Comparison of ENCODE assay signal across 18 cellular contexts in the genomic region with DNA sequence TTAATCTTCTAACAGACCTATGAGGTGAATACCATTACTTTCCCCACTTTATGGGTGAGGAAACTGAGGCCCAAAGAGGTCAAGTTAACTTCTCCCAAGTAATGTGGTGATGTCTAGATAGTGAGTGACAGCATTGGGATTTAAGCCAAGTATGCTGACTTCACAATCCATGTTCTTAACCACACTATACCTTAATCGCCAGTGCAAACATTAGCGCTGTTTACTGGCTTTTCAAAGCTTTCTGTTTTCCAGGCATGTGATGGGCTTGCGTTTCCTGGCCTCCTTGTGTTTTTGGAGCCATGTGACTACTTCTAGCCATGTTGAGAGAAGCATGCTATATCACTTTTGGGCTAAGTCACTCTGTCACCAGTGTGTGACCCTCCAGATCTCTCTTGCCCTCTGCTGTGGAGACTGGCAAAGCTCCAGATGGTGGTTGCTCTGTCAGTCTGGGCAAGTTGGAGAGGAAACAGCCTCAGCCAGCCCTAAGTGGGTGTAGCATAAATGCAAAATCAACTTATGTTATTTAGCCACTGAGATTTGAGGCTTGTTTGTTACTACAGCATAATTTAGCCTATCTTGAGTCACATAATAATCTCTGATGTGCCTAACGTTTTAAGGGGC.
A peak's percentile ranks its signal among the peaks of the same experiment; 100 is the strongest.
DNase-seq lines count a peak whose midpoint lies in the region; ATAC-seq, FAIRE-seq and TF ChIP-seq lines count a peak whose summit lies in the region.
"Had no signal": no experiment of that assay in that cellular context is flagged by ENCODE, and none has a peak within 500 bp of the region (broad histone marks: within the 10 kb centered on the region; RNA-seq: fewer than 3 reads in every experiment).

No MANE protein-coding gene starts in this region.

- H3K4me3 ChIP-seq in pancreas: no peak overlapping the region
- H3K4me3 ChIP-seq: GM12878, heart left ventricle, neural progenitor cell, spleen had no signal

- WGBS in pancreas, 2 donors: 38 to 40% methylated on average over 4 of the region's 4 CpGs

- no peaks in the 10 kb centered on the region for H3K27me3 ChIP-seq in pancreas
- H3K27me3 ChIP-seq: heart left ventricle, neural progenitor cell, spleen had no signal

- DNase-seq in NCI-H2107 treated with DMSO at 0.1 percent for 48 hours (lab: John Stamatoyannopoulos, UW; ENCODE audit: unreplicated experiment): peak; percentile 64
- DNase-seq in NCI-H2107 (lab: John Stamatoyannopoulos, UW): no peak
- peak; percentile 21 for DNase-seq in NCI-H1092 (lab: John Stamatoyannopoulos, UW)
- peak; percentile 29 to 30 for DNase-seq in SHP77 (lab: John Stamatoyannopoulos, UW)
- DNase-seq in pancreas: peak in 2 of 6 donors; percentile 10 to 18
- DNase-seq in NK-92 (lab: John Stamatoyannopoulos, UW; ENCODE audit: unreplicated experiment): no peak
- no peak for DNase-seq in AG08396 (ENCODE audit: low spot score)
- DNase-seq: activated CD4-positive, alpha-beta T cell treated with anti-CD3 and anti-CD28 coated beads for 1 hour; activated T-cell treated with anti-CD3 and anti-CD28 coated beads, Interleukin-2, amount 50 U/mL, for 4 hours; left colon; NCI-H446; spleen had no signal

- no peaks in the 10 kb centered on the region for H3K9me3 ChIP-seq in pancreas
- H3K9me3 ChIP-seq: heart left ventricle, spleen had no signal

- peaks cover 0 to 4% (median 0%) of the 10 kb centered on the region in 3 donors for H3K4me1 ChIP-seq in pancreas
- H3K4me1 ChIP-seq: spleen had no signal

- no peak for TF ChIP-seq CTCF in pancreas (IDR thresholded peaks at IDR 0.05)

- ATAC-seq in pancreas (peak; percentile 63 to 72 (median 66)), GM18907 (IDR thresholded peaks at IDR 0.05; ENCODE audit: unreplicated experiment) (no peak)
- ATAC-seq: activated T-cell treated with anti-CD3 and anti-CD28 coated beads, Interleukin-2, amount 50 U/mL, for 4 hours; GM12878; left colon had no signal

- no peaks in the 10 kb centered on the region for H3K36me3 ChIP-seq in pancreas
- H3K36me3 ChIP-seq: heart left ventricle, neural progenitor cell, spleen had no signal

- intact Hi-C loops in pancreas (cut with DNase I): no loop called here

- no peak for FAIRE-seq in pancreas (lab: Jason Lieb, UNC)
- FAIRE-seq: D721Med, endometrium, GM12878 had no signal

- no peak overlapping the region for H3K27ac ChIP-seq in pancreas
- H3K27ac ChIP-seq: heart left ventricle, neural progenitor cell, spleen had no signal

Comparison
In these comparisons a context has a peak if more than half of its experiments do, and no peak if none do; other contexts are left out.
1. DNase-seq: peak in NCI-H2107 treated with DMSO at 0.1 percent for 48 hours (single experiment), NCI-H1092 (single experiment) and SHP77 (2 of 2); none in NCI-H2107 (single experiment), NK-92 (single experiment) and AG08396 (single experiment).